Comparison of ENCODE assay signal across 20 cellular contexts in genomic region chr9:34550016-34550680, GRCh38. TPM values are rescaled to one million over a fixed set of nuclear protein-coding genes. Genes with fewer than 3 reads are reported as not detected.
"Had no signal": no experiment of that assay in that cellular context is flagged by ENCODE, and none has a peak within 500 bp of the region (broad histone marks: within the 10 kb centered on the region; RNA-seq: fewer than 3 reads in every experiment).

No MANE protein-coding gene starts in this region.

- H3K36me3 Mint-ChIP-seq: activated naive CD4-positive, alpha-beta T cell treated with anti-CD3 and anti-CD28 coated beads, Interleukin-2, amount 10 ng/mL, durations not matched to agents 7 days and 5 days had no signal

- DNase-seq: activated CD4-positive, alpha-beta T cell treated with anti-CD3 and anti-CD28 coated beads, Interleukin-2, amount 10 ng/mL, durations not matched to agents 24 days and 14 days; activated CD4-positive, CD25-positive, alpha-beta regulatory T cell; activated CD8-positive, alpha-beta T cell treated with anti-CD3 and anti-CD28 coated beads, Interleukin-2, amount 10 ng/mL, durations not matched to agents 7 days and 5 days; activated naive CD4-positive, alpha-beta T cell treated with anti-CD3 and anti-CD28 coated beads, Interleukin-2, amount 10 ng/mL, durations not matched to agents 7 days and 5 days; caudate nucleus; colonic mucosa; effector CD4-positive, alpha-beta T cell; esophagus squamous epithelium; glutamatergic neuron; kidney glomerular epithelial cell; stimulated activated CD4-positive, alpha-beta T cell treated with anti-CD3 and anti-CD28 coated beads, Interleukin-4, amount 100 ng/mL, for 24 hours; stimulated activated CD8-positive, alpha-beta memory T cell treated with anti-CD3 and anti-CD28 coated beads, Interleukin-4, amount 100 ng/mL, for 48 hours; stimulated activated naive CD4-positive, alpha-beta T cell treated with Interleukin-2 at 50 U/mL for 16 hours; T-helper 2 cell; transverse colon had no signal

- H3K27me3 ChIP-seq: colonic mucosa had no signal

- H3K27ac ChIP-seq: colonic mucosa, esophagus squamous epithelium, transverse colon had no signal

- H3K4me1 Mint-ChIP-seq: activated CD4-positive, alpha-beta T cell treated with anti-CD3 and anti-CD28 coated beads, Interleukin-2, amount 10 ng/mL, durations not matched to agents 24 days and 14 days; activated naive CD4-positive, alpha-beta T cell treated with anti-CD3 and anti-CD28 coated beads, Interleukin-2, amount 10 ng/mL, durations not matched to agents 7 days and 5 days had no signal

- H3K9me3 Mint-ChIP-seq: activated CD4-positive, alpha-beta T cell treated with anti-CD3 and anti-CD28 coated beads, Interleukin-2, amount 10 ng/mL, durations not matched to agents 24 days and 14 days; activated naive CD4-positive, alpha-beta T cell treated with anti-CD3 and anti-CD28 coated beads, Interleukin-2, amount 10 ng/mL, durations not matched to agents 7 days and 5 days; nephron had no signal

- H3K36me3 ChIP-seq: colonic mucosa, esophagus squamous epithelium, transverse colon had no signal

- H3K4me3 ChIP-seq: colonic mucosa, esophagus squamous epithelium, transverse colon had no signal

- H3K4me1 ChIP-seq: colonic mucosa had no signal

- H3K4me3 Mint-ChIP-seq: activated CD4-positive, alpha-beta T cell treated with anti-CD3 and anti-CD28 coated beads, Interleukin-2, amount 10 ng/mL, durations not matched to agents 24 days and 14 days; activated CD8-positive, alpha-beta T cell treated with anti-CD3 and anti-CD28 coated beads, Interleukin-2, amount 10 ng/mL, durations not matched to agents 7 days and 5 days; activated naive CD4-positive, alpha-beta T cell treated with anti-CD3 and anti-CD28 coated beads, Interleukin-2, amount 10 ng/mL, durations not matched to agents 7 days and 5 days; nephron had no signal

- H3K27ac Mint-ChIP-seq: activated CD4-positive, alpha-beta T cell treated with anti-CD3 and anti-CD28 coated beads, Interleukin-2, amount 10 ng/mL, durations not matched to agents 24 days and 14 days; activated CD8-positive, alpha-beta T cell treated with anti-CD3 and anti-CD28 coated beads, Interleukin-2, amount 10 ng/mL, durations not matched to agents 7 days and 5 days; activated naive CD4-positive, alpha-beta T cell treated with anti-CD3 and anti-CD28 coated beads, Interleukin-2, amount 10 ng/mL, durations not matched to agents 7 days and 5 days; nephron had no signal

- ATAC-seq: activated CD8-positive, alpha-beta T cell treated with anti-CD3 and anti-CD28 coated beads, Interleukin-2, amount 10 ng/mL, durations not matched to agents 7 days and 5 days had no signal

- H3K9me3 ChIP-seq: colonic mucosa, esophagus squamous epithelium, transverse colon had no signal

RNA-seq across cellular contexts. Expression of gene ENHO, which starts 27.4 kb away (rescaled TPM):
- total RNA-seq: activated CD4-positive, alpha-beta T cell treated with anti-CD3 and anti-CD28 coated beads, Interleukin-2, amount 10 ng/mL, durations not matched to agents 24 days and 14 days; activated CD8-positive, alpha-beta T cell treated with anti-CD3 and anti-CD28 coated beads, Interleukin-2, amount 10 ng/mL, durations not matched to agents 7 days and 5 days; endothelial cell of umbilical vein; fibroblast of villous mesenchyme; omental fat pad had no signal

RNA-seq across cellular contexts. Expression of gene CNTFR, which starts 39.4 kb away (rescaled TPM):
- total RNA-seq: activated CD4-positive, alpha-beta T cell treated with anti-CD3 and anti-CD28 coated beads, Interleukin-2, amount 10 ng/mL, durations not matched to agents 24 days and 14 days; activated CD8-positive, alpha-beta T cell treated with anti-CD3 and anti-CD28 coated beads, Interleukin-2, amount 10 ng/mL, durations not matched to agents 7 days and 5 days; endothelial cell of umbilical vein; fibroblast of villous mesenchyme; pulmonary artery endothelial cell had no signal
- polyA plus RNA-seq: endothelial cell of umbilical vein had no signal
